In the genomic region with DNA sequence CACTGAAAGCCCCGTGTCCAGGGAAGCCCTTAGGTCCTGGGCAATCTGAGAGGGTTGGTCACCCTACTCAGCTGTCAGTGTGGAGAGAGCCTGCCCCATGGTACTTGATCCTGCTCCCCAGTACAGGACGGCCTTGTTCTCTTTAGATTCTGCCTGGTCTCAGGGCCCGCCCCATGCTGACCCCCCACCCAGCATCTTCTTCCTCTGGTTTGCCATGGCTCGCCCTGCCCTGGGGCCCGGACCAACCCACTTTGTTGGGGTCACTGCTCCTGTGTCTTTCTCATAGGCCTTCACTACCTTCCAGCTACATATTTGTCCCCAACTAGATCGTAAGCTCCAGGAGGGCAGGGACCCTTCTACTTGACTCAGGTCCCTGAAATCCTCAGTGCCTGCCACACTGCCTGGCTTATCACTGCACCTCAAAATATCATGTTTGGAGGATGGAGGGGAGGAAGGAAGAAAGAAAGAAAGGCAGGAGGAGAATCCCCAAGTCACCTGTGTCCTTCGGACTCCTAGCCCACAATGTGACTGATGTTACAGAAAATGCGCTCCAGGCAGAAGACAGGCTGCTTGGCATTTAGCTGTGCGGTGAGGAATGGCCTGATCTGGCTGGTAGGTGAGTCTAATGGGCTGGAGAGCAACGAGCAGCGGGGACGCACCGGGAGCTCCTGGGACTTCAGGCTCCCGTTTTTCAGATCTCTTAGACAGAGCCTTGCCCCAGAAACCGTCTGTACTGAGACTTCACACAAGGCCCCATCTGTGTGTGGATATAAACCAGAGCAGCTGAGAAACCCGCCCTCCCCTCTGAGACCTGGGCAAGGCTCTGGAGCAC, we compare ENCODE assay signal across 14 cellular contexts.
DNase-seq lines count a peak whose midpoint lies in the region; ATAC-seq and TF ChIP-seq lines count a peak whose summit lies in the region.
"Had no signal": no experiment of that assay in that cellular context is flagged by ENCODE, and none has a peak within 500 bp of the region (broad histone marks: within the 10 kb centered on the region; RNA-seq: fewer than 3 reads in every experiment).

No MANE protein-coding gene starts in this region.

- H3K36me3 ChIP-seq in psoas muscle (ENCODE audit: insufficient read depth in 1 of 2, low read depth in 1 of 2), result no peaks in the 10 kb centered on the region
- H3K36me3 ChIP-seq in GM23338 (ENCODE audit: insufficient read depth), result no peaks in the 10 kb centered on the region
- H3K36me3 ChIP-seq: left lung, tibial artery had no signal

- no peaks in the 10 kb centered on the region for H4K20me1 ChIP-seq in GM23338 (replicated peaks; ENCODE audit: insufficient read depth)

- H3K27ac ChIP-seq in AG04450 (ENCODE audit: low read depth, low read length) (peak overlapping the region; percentile 99), adipose tissue (ENCODE audit: low read depth, low read length) (peak overlapping the region; percentile 46), psoas muscle (peak overlapping the region; percentile 41), GM23338 (ENCODE audit: low read depth) (no peak overlapping the region)
- H3K27ac ChIP-seq: tibial artery had no signal

- CTCF ChIA-PET in AG04450 (lab: Charles Lee), result interaction anchor here (5.7 kb wide), 1 partner anchor 171 kb away, joined by 218 read pairs; no protein-coding TSS in a partner anchor

- no peak for DNase-seq in AG04450 (ENCODE audit: low read depth, low spot score)
- no peak for DNase-seq in Right ventricle myocardium inferior (ENCODE audit: missing footprints)
- DNase-seq in psoas muscle, result no peak
- DNase-seq in GM23338 (ENCODE audit: low spot score), result no peak
- no peak for DNase-seq in activated gamma-delta T cell treated with Interleukin-2 at 50 U/mL for 16 hours
- DNase-seq: activated CD8-positive, alpha-beta T cell treated with anti-CD3 and anti-CD28 coated beads for 36 hours; activated naive CD4-positive, alpha-beta T cell treated with anti-CD3 and anti-CD28 coated beads for 36 hours; T-helper 9 cell had no signal

- no peak overlapping the region for H3K4me2 ChIP-seq in GM23338

- H3K9me2 ChIP-seq in GM23338 (ENCODE audit: insufficient read depth), result no peaks in the 10 kb centered on the region

- H3K4me3 ChIP-seq in AG04450 (ENCODE audit: low read depth, low read length) (no peak overlapping the region), psoas muscle (no peak overlapping the region), GM23338 (no peak overlapping the region)
- H3K4me3 ChIP-seq: left lung, tibial artery had no signal

- H3K36me3 Mint-ChIP-seq in GM23338 (ENCODE audit: low read depth), result no peaks in the 10 kb centered on the region
- H3K36me3 Mint-ChIP-seq: IgD-negative memory B cell had no signal

- intact Hi-C loops in Right ventricle myocardium inferior (cut with DNase I) (no loop called here), psoas muscle (cut with DNase I) (no loop called here)

- H3K27me3 Mint-ChIP-seq in GM23338 (ENCODE audit: insufficient read depth, low read depth, poor library complexity), result peaks cover 2% of the 10 kb centered on the region
- H3K27me3 Mint-ChIP-seq: activated CD8-positive, alpha-beta T cell treated with anti-CD3 and anti-CD28 coated beads for 36 hours had no signal

- no peak overlapping the region for H2AFZ ChIP-seq in GM23338

- 70 to 89% (median 74%) methylated on average over 16 of the region's 16 CpGs for WGBS in adipose tissue, 3 donors
- WGBS in psoas muscle, 3 donors, result 62 to 74% (median 70%) methylated on average over 16 of the region's 16 CpGs

- no peaks in the 10 kb centered on the region for H3K79me2 ChIP-seq in GM23338 (replicated peaks; ENCODE audit: insufficient read depth)

- H3K9me3 ChIP-seq in AG04450 (ENCODE audit: control insufficient read depth, insufficient read depth, low read length) (peaks cover 3% of the 10 kb centered on the region), psoas muscle (no peaks in the 10 kb centered on the region)
- H3K9me3 ChIP-seq: left lung, tibial artery had no signal

- H3K27ac Mint-ChIP-seq in GM23338, result no peak overlapping the region
- H3K27ac Mint-ChIP-seq: activated CD8-positive, alpha-beta T cell treated with anti-CD3 and anti-CD28 coated beads for 36 hours; activated naive CD4-positive, alpha-beta T cell treated with anti-CD3 and anti-CD28 coated beads for 36 hours; IgD-negative memory B cell had no signal

- peaks cover 7% of the 10 kb centered on the region; the same call in 1 of the 3 replicates for H3K4me1 Mint-ChIP-seq in GM23338
- H3K4me1 Mint-ChIP-seq: IgD-negative memory B cell had no signal

- H3K9me3 Mint-ChIP-seq in GM23338, result no peaks in the 10 kb centered on the region
- H3K9me3 Mint-ChIP-seq: activated CD8-positive, alpha-beta T cell treated with anti-CD3 and anti-CD28 coated beads for 36 hours; activated naive CD4-positive, alpha-beta T cell treated with anti-CD3 and anti-CD28 coated beads for 36 hours; IgD-negative memory B cell had no signal

- H3K4me3 Mint-ChIP-seq in GM23338, result no peak overlapping the region
- H3K4me3 Mint-ChIP-seq: activated CD8-positive, alpha-beta T cell treated with anti-CD3 and anti-CD28 coated beads for 36 hours; activated naive CD4-positive, alpha-beta T cell treated with anti-CD3 and anti-CD28 coated beads for 36 hours; IgD-negative memory B cell had no signal

- no peaks in the 10 kb centered on the region for H3F3A ChIP-seq in GM23338 (replicated peaks; ENCODE audit: low read depth)

- POLR2A ChIA-PET in AG04450 (lab: Yijun Ruan, JAX), result interaction anchor here (0.6 to 2.1 kb wide), 23 partner anchors 10 to 155 kb away, joined by 3 to 26 read pairs (median 4); a partner anchor contains a TSS

- TF ChIP-seq CTCF in AG04450 (IDR thresholded peaks at IDR 0.05; ENCODE audit: low read depth, low read length), result no peak
- no peak for TF ChIP-seq CTCF in psoas muscle (IDR thresholded peaks at IDR 0.05)
- TF ChIP-seq CTCF in GM23338 (conservative IDR thresholded peaks at IDR 0.05; ENCODE audit: low read depth in 2 of 2), result no peak

- H3K27me3 ChIP-seq in AG04450 (ENCODE audit: control insufficient read depth, insufficient read depth, low read length) (no peaks in the 10 kb centered on the region), psoas muscle (ENCODE audit: insufficient read depth in 3 of 3, low read length in 2 of 3) (peaks cover 0 to 19% (median 2%) of the 10 kb centered on the region in 3 donors), GM23338 (ENCODE audit: insufficient read depth) (no peaks in the 10 kb centered on the region)
- H3K27me3 ChIP-seq: left lung had no signal

- ATAC-seq in Right ventricle myocardium inferior, result peak; percentile 41
- ATAC-seq in psoas muscle, result peak in 3 of 4 donors; percentile 15 to 36 (median 25)
- ATAC-seq in GM23338, result no peak
- no peak for ATAC-seq in GM19328 (IDR thresholded peaks at IDR 0.05; ENCODE audit: unreplicated experiment)
- ATAC-seq in HG02571 (IDR thresholded peaks at IDR 0.05; ENCODE audit: unreplicated experiment), result no peak
- ATAC-seq: activated CD8-positive, alpha-beta T cell treated with anti-CD3 and anti-CD28 coated beads for 36 hours had no signal

- H3K4me1 ChIP-seq in psoas muscle, result no peaks in the 10 kb centered on the region
- no peaks in the 10 kb centered on the region for H3K4me1 ChIP-seq in GM23338 (ENCODE audit: insufficient read depth)

TF ChIP-seq in GM23338, 12 proteins besides CTCF, POLR2A, EP300 and RAD21:
- TF ChIP-seq CREB1 (CRISPR knock-in tag; IDR thresholded peaks at IDR 0.05; ENCODE audit: low read depth) (no peak), POLR2AphosphoS5 (IDR thresholded peaks at IDR 0.05; ENCODE audit: low read depth) (no peak)
TF ChIP-seq in GM23338: peak in this region for 0.

Comparison
In these comparisons a context has a peak if more than half of its experiments do, and no peak if none do; other contexts are left out.
1. ATAC-seq: peak in Right ventricle myocardium inferior (single experiment) and psoas muscle (3 of 4); none in GM23338 (single experiment), GM19328 (single experiment) and HG02571 (single experiment).